Comparison of ENCODE assay signal across 1 cellular context in genomic region chr2:20609995-20610357, GRCh38.
TF ChIP-seq lines count a peak whose summit lies in the region.

No MANE protein-coding gene starts in this region.

TF ChIP-seq in HepG2, 621 proteins besides CTCF, POLR2A, EP300 and RAD21 (continued from another document and continues in another):
- TF ChIP-seq ARID5B (CRISPR knock-in tag; IDR thresholded peaks at IDR 0.05) (0 out of 2 replicates have a peak, but pooled peaks have one; percentile 21), ZNF549 (CRISPR knock-in tag; IDR thresholded peaks at IDR 0.05) (no peak), KDM1A (CRISPR knock-in tag; IDR thresholded peaks at IDR 0.05) (no peak), TBX3 (IDR thresholded peaks at IDR 0.05; ENCODE audit: borderline replicate concordance) (no peak), PPARG (CRISPR knock-in tag; conservative IDR thresholded peaks at IDR 0.05) (no peak), ZMYM3 (CRISPR knock-in tag; IDR thresholded peaks at IDR 0.05) (0 out of 2 replicates have a peak, but pooled peaks have one; percentile 14), ZNF629 (CRISPR knock-in tag; conservative IDR thresholded peaks at IDR 0.05) (no peak), RARA (CRISPR knock-in tag; IDR thresholded peaks at IDR 0.05) (0 out of 2 replicates have a peak, but pooled peaks have one; percentile 5), MXD3 (CRISPR knock-in tag; IDR thresholded peaks at IDR 0.05) (no peak), ZNF367 (CRISPR knock-in tag; IDR thresholded peaks at IDR 0.05; ENCODE audit: borderline replicate concordance) (no peak), TCF7L2 (IDR thresholded peaks at IDR 0.05; ENCODE audit: low read depth, low read length) (no peak), CAMTA2 (CRISPR knock-in tag; IDR thresholded peaks at IDR 0.05; ENCODE audit: borderline replicate concordance) (no peak), FOXA1 (IDR thresholded peaks at IDR 0.05) (no peak), FOXA1 (CRISPR knock-in tag; IDR thresholded peaks at IDR 0.05) (no peak), ELF1 (CRISPR knock-in tag; IDR thresholded peaks at IDR 0.05) (no peak), GABPB1 (CRISPR knock-in tag; IDR thresholded peaks at IDR 0.05) (no peak), ZBTB34 (CRISPR knock-in tag; IDR thresholded peaks at IDR 0.05) (no peak), TBL1XR1 (IDR thresholded peaks at IDR 0.05; ENCODE audit: borderline replicate concordance, low read length, partially characterized antibody) (no peak), ZBTB7B (CRISPR knock-in tag; IDR thresholded peaks at IDR 0.05) (peak; percentile 43; the same call in 1 of the 2 replicates), ZMAT3 (CRISPR knock-in tag; conservative IDR thresholded peaks at IDR 0.05) (no peak), NFRKB (IDR thresholded peaks at IDR 0.05) (no peak), NONO (IDR thresholded peaks at IDR 0.05) (no peak), NONO (CRISPR knock-in tag; conservative IDR thresholded peaks at IDR 0.05) (no peak), EHMT2 (IDR thresholded peaks at IDR 0.05; ENCODE audit: borderline replicate concordance, low read depth, low read length) (no peak), TBX2 (CRISPR knock-in tag; IDR thresholded peaks at IDR 0.05; ENCODE audit: borderline replicate concordance) (no peak), ZBTB4 (CRISPR knock-in tag; IDR thresholded peaks at IDR 0.05; ENCODE audit: borderline replicate concordance) (no peak), SMYD3 (CRISPR knock-in tag; IDR thresholded peaks at IDR 0.05) (0 out of 2 replicates have a peak, but pooled peaks have one; percentile 27), MYNN (CRISPR knock-in tag; IDR thresholded peaks at IDR 0.05; ENCODE audit: low read depth) (no peak), NKX3-1 (CRISPR knock-in tag; IDR thresholded peaks at IDR 0.05) (no peak), GZF1 (CRISPR knock-in tag; IDR thresholded peaks at IDR 0.05) (no peak), DDIT3 (CRISPR knock-in tag; IDR thresholded peaks at IDR 0.05) (no peak), GATAD2A (CRISPR knock-in tag; IDR thresholded peaks at IDR 0.05) (0 out of 2 replicates have a peak, but pooled peaks have one; percentile 20), ZNF335 (CRISPR knock-in tag; IDR thresholded peaks at IDR 0.05) (no peak), HNF4A (CRISPR knock-in tag; IDR thresholded peaks at IDR 0.05) (peak; percentile 75), TP53 (CRISPR knock-in tag; conservative IDR thresholded peaks at IDR 0.05) (no peak), ZC3H13 (CRISPR knock-in tag; IDR thresholded peaks at IDR 0.05) (no peak), TRIM24 (CRISPR knock-in tag; IDR thresholded peaks at IDR 0.05) (no peak), POGK (CRISPR knock-in tag; conservative IDR thresholded peaks at IDR 0.05) (0 out of 2 replicates have a peak, but pooled peaks have one; percentile 12), MED8 (CRISPR knock-in tag; IDR thresholded peaks at IDR 0.05; ENCODE audit: insufficient replicate concordance) (no peak), ZNF709 (CRISPR knock-in tag; IDR thresholded peaks at IDR 0.05) (no peak), MEF2D (CRISPR knock-in tag; IDR thresholded peaks at IDR 0.05) (0 out of 2 replicates have a peak, but pooled peaks have one; percentile 17), ZNF850 (CRISPR knock-in tag; conservative IDR thresholded peaks at IDR 0.05) (no peak), PRDM4 (CRISPR knock-in tag; IDR thresholded peaks at IDR 0.05; ENCODE audit: borderline replicate concordance) (no peak), ZBTB2 (CRISPR knock-in tag; IDR thresholded peaks at IDR 0.05; ENCODE audit: low read depth) (no peak), SNAPC2 (CRISPR knock-in tag; IDR thresholded peaks at IDR 0.05) (peak; percentile 66; the same call in 1 of the 2 replicates), ZNF446 (CRISPR knock-in tag; IDR thresholded peaks at IDR 0.05) (no peak), ZNF615 (CRISPR knock-in tag; IDR thresholded peaks at IDR 0.05; ENCODE audit: borderline replicate concordance) (no peak), ZNF276 (CRISPR knock-in tag; IDR thresholded peaks at IDR 0.05; ENCODE audit: low read depth) (no peak), ZNF547 (CRISPR knock-in tag; IDR thresholded peaks at IDR 0.05) (no peak), SIX4 (CRISPR knock-in tag; IDR thresholded peaks at IDR 0.05) (no peak), CREM (IDR thresholded peaks at IDR 0.05) (no peak), CREM (CRISPR knock-in tag; IDR thresholded peaks at IDR 0.05) (no peak), SOX6 (IDR thresholded peaks at IDR 0.05) (no peak), SOX6 (CRISPR knock-in tag; IDR thresholded peaks at IDR 0.05) (peak; percentile 23; the same call in 1 of the 2 replicates)
